Comparison of ENCODE assay signal across 19 cellular contexts in genomic region chr9:130119521-130120206, GRCh38. TPM values are rescaled to one million over a fixed set of nuclear protein-coding genes. Genes with fewer than 3 reads are reported as not detected.
DNase-seq lines count a peak whose midpoint lies in the region; ATAC-seq and TF ChIP-seq lines count a peak whose summit lies in the region.
"Had no signal": no experiment of that assay in that cellular context is flagged by ENCODE, and none has a peak within 500 bp of the region (broad histone marks: within the 10 kb centered on the region; RNA-seq: fewer than 3 reads in every experiment).

No MANE protein-coding gene starts in this region.

- in situ Hi-C loops in G401 (cut with HindIII; ENCODE audit: low sequenced_read_pairs) (loop anchor here (10.0 kb wide), 1 partner anchor 125 kb away; no protein-coding TSS in a partner anchor), HAP-1 (cut with MboI; ENCODE audit: low sequenced_read_pairs) (loop anchor here (25.0 kb wide), 1 partner anchor 218 kb away; no protein-coding TSS in a partner anchor)

- H3K4me1 Mint-ChIP-seq in osteocyte (ENCODE audit: unreplicated experiment) (peaks cover 43% of the 10 kb centered on the region), MCF 10A (ENCODE audit: insufficient read depth, unreplicated experiment) (peaks cover 7% of the 10 kb centered on the region)
- H3K4me1 Mint-ChIP-seq: activated CD4-positive, alpha-beta T cell treated with anti-CD3 and anti-CD28 coated beads for 36 hours had no signal

- no peak for TF ChIP-seq POLR2A in GM18505 (IDR thresholded peaks at IDR 0.05; ENCODE audit: borderline replicate concordance, extremely low read depth, insufficient read depth, insufficient read length)

- intact Hi-C loops in MCF 10A (cut with micrococcal nuclease) = no loop called here

- 91 to 94% methylated on average over 9 of the region's 9 CpGs for WGBS in ectodermal cell, 2 experiments

- POLR2A ChIA-PET in MCF 10A (lab: Yijun Ruan, JAX) = no interaction called here

- BruUV-seq in MCF 10A (replicated peaks; lab: Mats Ljungman, UMichigan) = no TSS peak

- H3K36me3 Mint-ChIP-seq in osteocyte (ENCODE audit: unreplicated experiment) = peaks cover 18% of the 10 kb centered on the region
- peaks cover 48% of the 10 kb centered on the region for H3K36me3 Mint-ChIP-seq in MCF 10A (ENCODE audit: insufficient read depth, unreplicated experiment)

- peaks cover 21% of the 10 kb centered on the region for H3K4me1 ChIP-seq in ectodermal cell (ENCODE audit: control insufficient read depth, insufficient read depth, low read length)
- no peaks in the 10 kb centered on the region for H3K4me1 ChIP-seq in HAP-1

- no peak overlapping the region for H3K4me3 ChIP-seq in ectodermal cell (ENCODE audit: insufficient read depth, low read depth, low read length)
- H3K4me3 ChIP-seq in HAP-1 = no peak overlapping the region
- H3K4me3 ChIP-seq: suprapubic skin had no signal

- CTCF ChIA-PET in MCF 10A (lab: Yijun Ruan, JAX) = interaction anchor here (0.5 to 0.6 kb wide), 3 partner anchors 203 to 655 kb away, joined by 3 read pairs; no protein-coding TSS in a partner anchor

- no peak overlapping the region for H3K4me3 Mint-ChIP-seq in osteocyte (ENCODE audit: unreplicated experiment)
- H3K4me3 Mint-ChIP-seq in MCF 10A (ENCODE audit: unreplicated experiment) = no peak overlapping the region
- H3K4me3 Mint-ChIP-seq: activated CD4-positive, alpha-beta T cell treated with anti-CD3 and anti-CD28 coated beads for 36 hours; CD4-positive, alpha-beta memory T cell; memory B cell had no signal

- no peaks in the 10 kb centered on the region for H3K36me3 ChIP-seq in ectodermal cell (ENCODE audit: control insufficient read depth, insufficient read depth, low read length)
- H3K36me3 ChIP-seq in HAP-1 (replicated peaks) = peaks cover 2% of the 10 kb centered on the region; the same call in 1 of the 2 replicates

- ATAC-seq in GM21381 (IDR thresholded peaks at IDR 0.05; ENCODE audit: unreplicated experiment) = no peak
- no peak for ATAC-seq in GM18505 (IDR thresholded peaks at IDR 0.05; ENCODE audit: unreplicated experiment)

- peak overlapping the region; percentile 27 for H3K27ac ChIP-seq in ectodermal cell (ENCODE audit: insufficient read depth, low read depth, low read length, poor library complexity, severe bottlenecking)
- H3K27ac ChIP-seq: epithelial cell of prostate had no signal

- no peaks in the 10 kb centered on the region for H3K9me3 ChIP-seq in ectodermal cell (ENCODE audit: control insufficient read depth, low read length)
- H3K9me3 ChIP-seq in HAP-1 = no peaks in the 10 kb centered on the region
- H3K9me3 ChIP-seq: suprapubic skin had no signal

- H3K9me3 Mint-ChIP-seq in osteocyte (ENCODE audit: unreplicated experiment) = no peaks in the 10 kb centered on the region
- no peaks in the 10 kb centered on the region for H3K9me3 Mint-ChIP-seq in MCF 10A (ENCODE audit: unreplicated experiment)
- H3K9me3 Mint-ChIP-seq: CD4-positive, alpha-beta memory T cell; memory B cell had no signal

- H3K27me3 ChIP-seq in ectodermal cell (ENCODE audit: control insufficient read depth, insufficient read depth, low read length, poor library complexity, severe bottlenecking) (no peaks in the 10 kb centered on the region), HAP-1 (ENCODE audit: low read depth) (no peaks in the 10 kb centered on the region)
- H3K27me3 ChIP-seq: suprapubic skin had no signal

- H3K27ac Mint-ChIP-seq in osteocyte (ENCODE audit: unreplicated experiment) = peak overlapping the region; percentile 98
- H3K27ac Mint-ChIP-seq in MCF 10A (ENCODE audit: low read depth, unreplicated experiment) = no peak overlapping the region
- H3K27ac Mint-ChIP-seq: activated CD4-positive, alpha-beta T cell treated with anti-CD3 and anti-CD28 coated beads for 36 hours; memory B cell had no signal

- TF ChIP-seq CTCF in osteocyte (IDR thresholded peaks at IDR 0.05) = no peak
- TF ChIP-seq CTCF in MCF 10A (IDR thresholded peaks at IDR 0.05; ENCODE audit: unreplicated experiment) = no peak

- no peaks in the 10 kb centered on the region for H3K27me3 Mint-ChIP-seq in osteocyte (ENCODE audit: unreplicated experiment)
- no peaks in the 10 kb centered on the region for H3K27me3 Mint-ChIP-seq in MCF 10A (ENCODE audit: insufficient read depth, unreplicated experiment)
- H3K27me3 Mint-ChIP-seq: activated CD4-positive, alpha-beta T cell treated with anti-CD3 and anti-CD28 coated beads for 36 hours; CD4-positive, alpha-beta memory T cell; memory B cell had no signal

- DNase-seq in G401 (ENCODE audit: low spot score) (peak; percentile 49), NCI-H69 (lab: John Stamatoyannopoulos, UW) (peak; percentile 59), osteocyte (ENCODE audit: extremely low spot score, unreplicated experiment) (no peak), MCF 10A (ENCODE audit: unreplicated experiment) (no peak), HAP-1 (ENCODE audit: low spot score in 2 of 2) (no peak)
- DNase-seq: activated gamma-delta T cell; CD4-positive, alpha-beta memory T cell; DND-41; foreskin melanocyte; stimulated activated CD4-positive, alpha-beta T cell treated with anti-CD3 and anti-CD28 coated beads, Interleukin-12 subunit alpha, Interleukin-12 subunit beta, amount 100 ng/mL, for 4 hours; stimulated activated CD8-positive, alpha-beta memory T cell treated with anti-CD3 and anti-CD28 coated beads, Interleukin-4, amount 100 ng/mL, for 48 hours; SW 1271 had no signal

RNA-seq across cellular contexts. Expression of gene NCS1, which starts 52.5 kb away (rescaled TPM):
- total RNA-seq in G401 (2014; rRNA removed; shearing (Covaris generic)) = 36.4 and 44.9 TPM in 2 replicates
- 29.1 TPM for polyA plus RNA-seq in ectodermal cell (2013, experiment 1 of 4)
- 36.3 TPM for polyA plus RNA-seq in ectodermal cell (2013, experiment 2 of 4)
- polyA plus RNA-seq in ectodermal cell (2013, experiment 3 of 4) = 20.9 TPM
- polyA plus RNA-seq in ectodermal cell (2013, experiment 4 of 4) = 22.0 TPM
- 37.7 and 43.9 TPM in 2 replicates for total RNA-seq in osteocyte
- total RNA-seq in MCF 10A (2022) = 27.8 and 41.3 TPM in 2 replicates
- polyA plus RNA-seq: CD4-positive, alpha-beta memory T cell had no signal

Comparison
In these comparisons a context has a peak if more than half of its experiments do, and no peak if none do; other contexts are left out.
1. DNase-seq: peak in G401 (single experiment) and NCI-H69 (single experiment); none in osteocyte (single experiment), MCF 10A (single experiment) and HAP-1 (0 of 2).